ENCODE assay signal across 8 cellular contexts in the genomic region with DNA sequence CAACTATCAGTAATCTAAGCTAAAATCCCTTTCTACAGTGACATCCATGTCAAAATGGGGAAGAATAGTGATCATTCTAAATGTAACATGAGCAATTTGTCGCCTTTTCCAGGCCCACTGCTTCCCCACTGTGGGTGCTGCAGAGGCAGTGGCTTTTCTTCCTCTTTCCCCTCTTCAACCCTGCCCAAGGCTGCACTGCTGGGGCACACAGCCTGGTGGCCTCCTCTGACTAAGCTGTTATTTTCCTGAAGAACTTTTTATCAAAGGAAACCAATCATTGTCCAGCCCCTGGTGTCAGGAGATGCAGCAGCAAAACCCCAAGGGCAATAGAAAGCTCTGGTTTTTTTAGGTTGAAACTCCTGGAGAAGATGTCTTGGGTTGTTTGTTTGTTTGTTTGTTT.
DNase-seq lines count a peak whose midpoint lies in the region; ATAC-seq and TF ChIP-seq lines count a peak whose summit lies in the region.

No MANE protein-coding gene starts in this region.

- H3K4me3 Mint-ChIP-seq in activated naive CD8-positive, alpha-beta T cell treated with anti-CD3 and anti-CD28 coated beads, Interleukin-2, amount 10 ng/mL, durations not matched to agents 7 days and 5 days, result peak overlapping the region; percentile 70
- H3K4me3 Mint-ChIP-seq in naive thymus-derived CD8-positive, alpha-beta T cell, result peak overlapping the region in 7 of 10 donors; percentile 6 to 65 (median 33)

- H3K27ac Mint-ChIP-seq in activated naive CD8-positive, alpha-beta T cell treated with anti-CD3 and anti-CD28 coated beads, Interleukin-2, amount 10 ng/mL, durations not matched to agents 7 days and 5 days, result peak overlapping the region; percentile 83
- peak overlapping the region in 6 of 10 donors; percentile 0 to 63 (median 37) for H3K27ac Mint-ChIP-seq in naive thymus-derived CD8-positive, alpha-beta T cell

- H3K27me3 Mint-ChIP-seq in activated naive CD8-positive, alpha-beta T cell treated with anti-CD3 and anti-CD28 coated beads, Interleukin-2, amount 10 ng/mL, durations not matched to agents 7 days and 5 days, result no peaks in the 10 kb centered on the region
- peaks cover 0 to 2% (median 0%) of the 10 kb centered on the region in 5 donors for H3K27me3 Mint-ChIP-seq in naive thymus-derived CD8-positive, alpha-beta T cell

- H3K36me3 Mint-ChIP-seq in activated naive CD8-positive, alpha-beta T cell treated with anti-CD3 and anti-CD28 coated beads, Interleukin-2, amount 10 ng/mL, durations not matched to agents 7 days and 5 days, result peaks cover 4% of the 10 kb centered on the region
- H3K36me3 Mint-ChIP-seq in naive thymus-derived CD8-positive, alpha-beta T cell, result no peaks in the 10 kb centered on the region

- no peak for TF ChIP-seq CTCF in GM12865 (IDR thresholded peaks at IDR 0.05; ENCODE audit: insufficient read depth, low read depth, low read length, missing control alignments)

- no peak overlapping the region for H3K4me3 ChIP-seq in GM12865 (ENCODE audit: low read depth, low read length)

- DNase-seq in GM12865 (ENCODE audit: low read depth), result peak; percentile 26
- no peak for DNase-seq in activated naive CD8-positive, alpha-beta T cell treated with anti-CD3 and anti-CD28 coated beads, Interleukin-2, amount 10 ng/mL, durations not matched to agents 7 days and 5 days
- DNase-seq in naive thymus-derived CD8-positive, alpha-beta T cell, result no peak
- no peak for DNase-seq in LoVo (ENCODE audit: low spot score)
- no peak for DNase-seq in COLO668 (lab: John Stamatoyannopoulos, UW; ENCODE audit: unreplicated experiment)
- DNase-seq in NCI-H2196 treated with DMSO at 0.1 percent for 48 hours (lab: John Stamatoyannopoulos, UW; ENCODE audit: unreplicated experiment), result no peak

- peaks cover 5% of the 10 kb centered on the region for H3K9me3 Mint-ChIP-seq in activated naive CD8-positive, alpha-beta T cell treated with anti-CD3 and anti-CD28 coated beads, Interleukin-2, amount 10 ng/mL, durations not matched to agents 7 days and 5 days
- peaks cover 0 to 6% (median 0%) of the 10 kb centered on the region in 9 donors for H3K9me3 Mint-ChIP-seq in naive thymus-derived CD8-positive, alpha-beta T cell

- POLR2A ChIA-PET in activated naive CD8-positive, alpha-beta T cell treated with anti-CD3 and anti-CD28 coated beads, Interleukin-2, amount 10 ng/mL, durations not matched to agents 7 days and 5 days (lab: Charles Lee), result interaction anchor here (1.3 kb wide), 1 partner anchor 117 kb away, joined by 3 read pairs; a partner anchor contains a TSS
- POLR2A ChIA-PET in naive thymus-derived CD8-positive, alpha-beta T cell (lab: Charles Lee), result no interaction called here

- peaks cover 17% of the 10 kb centered on the region for H3K4me1 Mint-ChIP-seq in activated naive CD8-positive, alpha-beta T cell treated with anti-CD3 and anti-CD28 coated beads, Interleukin-2, amount 10 ng/mL, durations not matched to agents 7 days and 5 days
- peaks cover 12 to 29% (median 23%) of the 10 kb centered on the region in 4 donors for H3K4me1 Mint-ChIP-seq in naive thymus-derived CD8-positive, alpha-beta T cell

- ATAC-seq in HG03342 (IDR thresholded peaks at IDR 0.05; ENCODE audit: unreplicated experiment) (peak; percentile 50), HG02623 (IDR thresholded peaks at IDR 0.05; ENCODE audit: unreplicated experiment) (no peak)
- ATAC-seq in activated naive CD8-positive, alpha-beta T cell treated with anti-CD3 and anti-CD28 coated beads, Interleukin-2, amount 10 ng/mL, durations not matched to agents 7 days and 5 days (ENCODE audit: low read depth), result peak; percentile 65
- peak in 1 of 2 donors; percentile 29 for ATAC-seq in naive thymus-derived CD8-positive, alpha-beta T cell
